8 cellular contexts compared by ENCODE assay signal in genomic region chr17:58112970-58113631, GRCh38. TPM values are rescaled to one million over a fixed set of nuclear protein-coding genes. Genes with fewer than 3 reads are reported as not detected.
A peak's percentile ranks its signal among the peaks of the same experiment; 100 is the strongest.
DNase-seq lines count a peak whose midpoint lies in the region; ATAC-seq and TF ChIP-seq lines count a peak whose summit lies in the region.

No MANE protein-coding gene starts in this region.

- in situ Hi-C loops in G401 (cut with HindIII; ENCODE audit: low sequenced_read_pairs), result no loop called here

- H3K4me3 ChIP-seq in NB4 (ENCODE audit: low read depth, low read length), result no peak overlapping the region
- no peak overlapping the region for H3K4me3 ChIP-seq in upper lobe of right lung

- H3K27ac ChIP-seq in upper lobe of right lung, result no peak overlapping the region

- H3K36me3 ChIP-seq in upper lobe of right lung, result no peaks in the 10 kb centered on the region

- no peaks in the 10 kb centered on the region for H3K4me1 ChIP-seq in upper lobe of right lung

- ATAC-seq in upper lobe of right lung, result peak; percentile 95
- ATAC-seq in HG03460 (IDR thresholded peaks at IDR 0.05; ENCODE audit: unreplicated experiment), result no peak

- TF ChIP-seq CTCF in NB4 (IDR thresholded peaks at IDR 0.05; ENCODE audit: low read depth, low read length), result peak; percentile 83
- TF ChIP-seq CTCF in upper lobe of right lung (IDR thresholded peaks at IDR 0.05), result peak; percentile 97

- intact Hi-C loops in upper lobe of right lung (cut with DNase I), result no loop called here

- TF ChIP-seq POLR2A in NB4 (IDR thresholded peaks at IDR 0.05; ENCODE audit: extremely low read depth, insufficient read length), result no peak

- DNase-seq in G401 (ENCODE audit: low spot score) (peak; percentile 84), NB4 (ENCODE audit: low read depth) (peak; percentile 75), SK-N-DZ (ENCODE audit: low spot score) (peak; percentile 72), glomerular endothelial cell (ENCODE audit: extremely low read depth, low read depth, low spot score) (peak; percentile 29), pons (ENCODE audit: low spot score) (peak; percentile 77), upper lobe of right lung (peak; percentile 75)
- DNase-seq in activated naive CD4-positive, alpha-beta T cell (lab: John Stamatoyannopoulos, UW), result peak; percentile 66 to 83 (median 79)

- no peaks in the 10 kb centered on the region for H3K9me3 ChIP-seq in upper lobe of right lung

- H3K27me3 ChIP-seq in upper lobe of right lung, result no peaks in the 10 kb centered on the region

RNA-seq across cellular contexts. Expression of gene DYNLL2, which starts 29.9 kb away (rescaled TPM):
- 10.5 and 11.5 TPM in 2 replicates for total RNA-seq in G401 (2014; rRNA removed; shearing (Covaris generic))
- 23.6 and 26.4 TPM in 2 replicates for polyA plus RNA-seq in SK-N-DZ (2014; cell fraction: cytosol; rRNA removed)
- polyA plus RNA-seq in SK-N-DZ (2014; cell fraction: nucleus; rRNA removed), result 12.4 and 18.6 TPM in 2 replicates
- total RNA-seq in glomerular endothelial cell, result 10.8 and 11.8 TPM in 2 replicates
- total RNA-seq in upper lobe of right lung, result 37.8 TPM

RNA-seq across cellular contexts. Expression of gene OR4D1, which starts 35.1 kb away (rescaled TPM):
- total RNA-seq in G401 (2014; rRNA removed; shearing (Covaris generic)), result not detected in 2 replicates
- polyA plus RNA-seq in SK-N-DZ (2014; cell fraction: cytosol; rRNA removed), result not detected in 2 replicates
- not detected in 2 replicates for polyA plus RNA-seq in SK-N-DZ (2014; cell fraction: nucleus; rRNA removed)
- total RNA-seq in glomerular endothelial cell, result not detected in 2 replicates
- not detected for total RNA-seq in upper lobe of right lung

RNA-seq across cellular contexts. Expression of gene OR4D2, which starts 53.7 kb away (rescaled TPM):
- not detected in 2 replicates for total RNA-seq in G401 (2014; rRNA removed; shearing (Covaris generic))
- not detected in 2 replicates for polyA plus RNA-seq in SK-N-DZ (2014; cell fraction: cytosol; rRNA removed)
- not detected in 2 replicates for polyA plus RNA-seq in SK-N-DZ (2014; cell fraction: nucleus; rRNA removed)
- total RNA-seq in glomerular endothelial cell (not detected in 2 replicates), upper lobe of right lung (not detected)

Comparison
In these comparisons a context has a peak if more than half of its experiments do, and no peak if none do; other contexts are left out.
1. DNase-seq: peak in every context shown above with its lines; median percentile 84 in G401; 79 in activated naive CD4-positive, alpha-beta T cell; 77 in pons; 75 in NB4; 75 in upper lobe of right lung; 72 in SK-N-DZ; 29 in glomerular endothelial cell.